In genomic region chr17:41049110-41049509, GRCh38 we compare ENCODE assay signal across 16 cellular contexts. TPM values are rescaled to one million over a fixed set of nuclear protein-coding genes. Genes with fewer than 3 reads are reported as not detected.
DNase-seq lines count a peak whose midpoint lies in the region; ATAC-seq and TF ChIP-seq lines count a peak whose summit lies in the region.
"Had no signal": no experiment of that assay in that cellular context is flagged by ENCODE, and none has a peak within 500 bp of the region (broad histone marks: within the 10 kb centered on the region; RNA-seq: fewer than 3 reads in every experiment).

No MANE protein-coding gene starts in this region.

- peak overlapping the region; percentile 44; the same call in 1 of the 2 replicates for H2AFZ ChIP-seq in SK-N-SH (ENCODE audit: low read depth)

- H3K4me2 ChIP-seq in SK-N-SH: peak overlapping the region; percentile 14
- H3K4me2 ChIP-seq: KMS-11 had no signal

- no peaks in the 10 kb centered on the region for H3K9me2 ChIP-seq in SK-N-SH

- ATAC-seq in SK-N-SH treated with all-trans-retinoic acid at 6 μM for 48 hours: no peak
- 0 out of 3 replicates have a peak, but pooled peaks have one; percentile 42 for ATAC-seq in RWPE2 (ENCODE audit: low read depth)
- ATAC-seq: foreskin keratinocyte, natural killer cell, sciatic nerve had no signal

- no peak for TF ChIP-seq EP300 in SK-N-SH (IDR thresholded peaks at IDR 0.05; ENCODE audit: borderline replicate concordance in 1 of 2, low read depth in 1 of 2, low read length in 1 of 2)

- no peak for TF ChIP-seq CTCF in SK-N-SH (IDR thresholded peaks at IDR 0.05)
- no peak for TF ChIP-seq CTCF in RWPE2 (IDR thresholded peaks at IDR 0.05; ENCODE audit: poor library complexity, severe bottlenecking)
- no peak for TF ChIP-seq CTCF in fibroblast of villous mesenchyme (IDR thresholded peaks at IDR 0.05; ENCODE audit: insufficient read depth, low read depth, low read length)

- POLR2A ChIA-PET in SK-N-SH (lab: Yijun Ruan, JAX): no interaction called here

- H3K79me2 ChIP-seq in SK-N-SH (ENCODE audit: insufficient read depth): no peaks in the 10 kb centered on the region

- H3K4me3 ChIP-seq in SK-N-SH (ENCODE audit: low read depth in 2 of 2, low read length in 1 of 2) (no peak overlapping the region), RWPE2 (ENCODE audit: severe bottlenecking) (no peak overlapping the region), fibroblast of villous mesenchyme (ENCODE audit: low read depth, low read length) (no peak overlapping the region)

- H3K4me1 ChIP-seq in SK-N-SH (ENCODE audit: control insufficient read depth in 1 of 2, insufficient read depth in 2 of 2, low read depth in 1 of 2, low read length in 1 of 2) (no peaks in the 10 kb centered on the region), RWPE2 (ENCODE audit: insufficient read depth, poor library complexity, severe bottlenecking) (peaks cover 13% of the 10 kb centered on the region)

- CTCF ChIA-PET in SK-N-SH (lab: Yijun Ruan, JAX): interaction anchor here (1.4 kb wide), 1 partner anchor 614 kb away, joined by 3 read pairs; no protein-coding TSS in a partner anchor

- no peaks in the 10 kb centered on the region for H3K27me3 ChIP-seq in SK-N-SH (ENCODE audit: insufficient read depth)
- no peaks in the 10 kb centered on the region for H3K27me3 ChIP-seq in RWPE2 (ENCODE audit: insufficient read depth, poor library complexity, severe bottlenecking)
- H3K27me3 ChIP-seq: foreskin keratinocyte had no signal

- no peak for TF ChIP-seq RAD21 in SK-N-SH (IDR thresholded peaks at IDR 0.05; ENCODE audit: low read length)

- H4K20me1 ChIP-seq in SK-N-SH (ENCODE audit: insufficient read depth): no peaks in the 10 kb centered on the region

- H3K9me3 ChIP-seq in SK-N-SH: no peaks in the 10 kb centered on the region
- H3K9me3 ChIP-seq in RWPE2 (ENCODE audit: severe bottlenecking): peaks cover 2% of the 10 kb centered on the region

- peak overlapping the region in 1 of 2 experiments; percentile 44; a peak in 2 of 4 replicates for H3K27ac ChIP-seq in SK-N-SH (ENCODE audit: low read depth in 2 of 2, low read length in 1 of 2)
- peak overlapping the region; percentile 55 for H3K27ac ChIP-seq in RWPE2 (ENCODE audit: poor library complexity, severe bottlenecking)
- H3K27ac ChIP-seq: foreskin keratinocyte, KMS-11 had no signal

- no peak overlapping the region for H3K9ac ChIP-seq in SK-N-SH
- H3K9ac ChIP-seq: KMS-11 had no signal

- 10% methylated on average over 2 of the region's 2 CpGs for WGBS in SK-N-SH (ENCODE audit: low lambda C conversion rate)

- in situ Hi-C loops in KBM-7 (cut with MboI; ENCODE audit: low pct_unique_long_range_greater_than_20kb, low sequenced_read_pairs): no loop called here

- H3K36me3 ChIP-seq in SK-N-SH (replicated peaks in 1 of 2; ENCODE audit: control insufficient read depth in 1 of 2, insufficient read depth in 2 of 2, low read length in 1 of 2): peaks cover 0 to 4% of the 10 kb centered on the region in 2 experiments
- no peaks in the 10 kb centered on the region for H3K36me3 ChIP-seq in RWPE2 (ENCODE audit: low read depth)

- H3F3A ChIP-seq in SK-N-SH (replicated peaks; ENCODE audit: insufficient read depth): peaks cover 10% of the 10 kb centered on the region

- DNase-seq in SK-N-SH (no peak), RWPE2 (ENCODE audit: low spot score) (no peak), fibroblast of villous mesenchyme (ENCODE audit: low read depth) (peak; percentile 51), cerebellar nuclear complex (lab: John Stamatoyannopoulos, UW) (no peak), KBM-7 (no peak), mucosa of gallbladder (ENCODE audit: low spot score) (no peak), NCI-H1048 (lab: John Stamatoyannopoulos, UW) (no peak)
- DNase-seq: activated CD8-positive, alpha-beta memory T cell treated with anti-CD3 and anti-CD28 coated beads for 24 hours; activated naive CD4-positive, alpha-beta T cell treated with Interleukin-2 at 50 U/mL for 16 hours; natural killer cell; NCI-H2081 treated with DMSO at 0.1 percent for 48 hours; substantia nigra had no signal

TF ChIP-seq in SK-N-SH, 30 proteins besides CTCF, POLR2A, EP300 and RAD21 (continues in another document):
- TF ChIP-seq FOXJ3 (CRISPR knock-in tag; IDR thresholded peaks at IDR 0.05): no peak
- no peak for TF ChIP-seq RFX5 (IDR thresholded peaks at IDR 0.05; ENCODE audit: low read length)
- TF ChIP-seq FOSL2 (IDR thresholded peaks at IDR 0.05; ENCODE audit: borderline replicate concordance, low read depth): no peak
- TF ChIP-seq, protein P1, sequence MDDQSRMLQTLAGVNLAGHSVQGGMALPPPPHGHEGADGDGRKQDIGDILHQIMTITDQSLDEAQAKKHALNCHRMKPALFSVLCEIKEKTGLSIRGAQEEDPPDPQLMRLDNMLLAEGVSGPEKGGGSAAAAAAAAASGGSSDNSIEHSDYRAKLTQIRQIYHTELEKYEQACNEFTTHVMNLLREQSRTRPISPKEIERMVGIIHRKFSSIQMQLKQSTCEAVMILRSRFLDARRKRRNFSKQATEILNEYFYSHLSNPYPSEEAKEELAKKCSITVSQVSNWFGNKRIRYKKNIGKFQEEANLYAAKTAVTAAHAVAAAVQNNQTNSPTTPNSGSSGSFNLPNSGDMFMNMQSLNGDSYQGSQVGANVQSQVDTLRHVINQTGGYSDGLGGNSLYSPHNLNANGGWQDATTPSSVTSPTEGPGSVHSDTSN (IDR thresholded peaks at IDR 0.05): no peak
- no peak for TF ChIP-seq TEAD4 (IDR thresholded peaks at IDR 0.05; ENCODE audit: borderline replicate concordance, insufficient read depth)
- no peak for TF ChIP-seq POLR2AphosphoS5 (IDR thresholded peaks at IDR 0.05; ENCODE audit: low read depth, low read length)

TF ChIP-seq in SK-N-SH treated with all-trans-retinoic acid at 6 μM for 48 hours, 23 proteins besides CTCF, POLR2A, EP300 and RAD21:
- no peak for TF ChIP-seq CSRNP3 (CRISPR knock-in tag; IDR thresholded peaks at IDR 0.05)
- no peak for TF ChIP-seq SNAI2 (CRISPR knock-in tag; IDR thresholded peaks at IDR 0.05)

RNA-seq across cellular contexts. Expression of gene KRTAP2-1, which starts 2.0 kb away (rescaled TPM):
- not detected in 2 replicates for polyA plus RNA-seq in SK-N-SH (2012; rRNA removed)
- polyA plus RNA-seq in SK-N-SH (2012; cell fraction: cytosol; rRNA removed): not detected in 2 replicates
- polyA plus RNA-seq in SK-N-SH (2012; cell fraction: nucleus; rRNA removed): not detected in 2 replicates
- total RNA-seq in fibroblast of villous mesenchyme (not detected in 2 replicates), mucosa of gallbladder (not detected)
- total RNA-seq: foreskin keratinocyte, natural killer cell, sciatic nerve had no signal
- polyA plus RNA-seq: foreskin keratinocyte had no signal

RNA-seq across cellular contexts. Expression of gene KRTAP2-2, which starts 5.9 kb away (rescaled TPM):
- not detected in 2 replicates for polyA plus RNA-seq in SK-N-SH (2012; rRNA removed)
- not detected in 2 replicates for polyA plus RNA-seq in SK-N-SH (2012; cell fraction: cytosol; rRNA removed)
- not detected in 2 replicates for polyA plus RNA-seq in SK-N-SH (2012; cell fraction: nucleus; rRNA removed)
- total RNA-seq in fibroblast of villous mesenchyme: not detected in 2 replicates
- not detected for total RNA-seq in mucosa of gallbladder
- total RNA-seq: foreskin keratinocyte, natural killer cell, sciatic nerve had no signal
- polyA plus RNA-seq: foreskin keratinocyte had no signal

RNA-seq across cellular contexts. Expression of gene KRTAP1-1, which starts 7.9 kb away (rescaled TPM):
- polyA plus RNA-seq in SK-N-SH (2012; rRNA removed): not detected in 2 replicates
- 0.04 TPM in 1 of 2 replicates, not detected in the other for polyA plus RNA-seq in SK-N-SH (2012; cell fraction: cytosol; rRNA removed)
- not detected in 2 replicates for polyA plus RNA-seq in SK-N-SH (2012; cell fraction: nucleus; rRNA removed)
- total RNA-seq in fibroblast of villous mesenchyme (not detected in 2 replicates), mucosa of gallbladder (not detected)
- total RNA-seq: foreskin keratinocyte, natural killer cell, sciatic nerve had no signal
- polyA plus RNA-seq: foreskin keratinocyte had no signal

RNA-seq across cellular contexts. Expression of gene KRTAP2-3, which starts 10.8 kb away (rescaled TPM):
- polyA plus RNA-seq in SK-N-SH (2012; rRNA removed): 0.36 and 0.39 TPM in 2 replicates
- 0.32 and 0.93 TPM in 2 replicates for polyA plus RNA-seq in SK-N-SH (2012; cell fraction: cytosol; rRNA removed)
- 0.56 and 0.83 TPM in 2 replicates for polyA plus RNA-seq in SK-N-SH (2012; cell fraction: nucleus; rRNA removed)
- 0.32 TPM in 1 of 2 replicates, not detected in the other for total RNA-seq in fibroblast of villous mesenchyme
- total RNA-seq in mucosa of gallbladder: not detected
- total RNA-seq: natural killer cell, sciatic nerve had no signal

RNA-seq across cellular contexts. Expression of gene KRTAP1-3, which starts 14.4 kb away (rescaled TPM):
- not detected in 2 replicates for polyA plus RNA-seq in SK-N-SH (2012; rRNA removed)
- polyA plus RNA-seq in SK-N-SH (2012; cell fraction: cytosol; rRNA removed): not detected in 2 replicates
- not detected in 2 replicates for polyA plus RNA-seq in SK-N-SH (2012; cell fraction: nucleus; rRNA removed)
- total RNA-seq in fibroblast of villous mesenchyme (not detected in 2 replicates), mucosa of gallbladder (not detected)
- total RNA-seq: foreskin keratinocyte, natural killer cell, sciatic nerve had no signal
- polyA plus RNA-seq: foreskin keratinocyte had no signal
